In genomic region chr19:6482343-6482686, GRCh38 we compare ENCODE assay signal across 9 cellular contexts. TPM values are rescaled to one million over a fixed set of nuclear protein-coding genes. Genes with fewer than 3 reads are reported as not detected.
DNase-seq lines count a peak whose midpoint lies in the region; ATAC-seq lines count a peak whose summit lies in the region.
"Had no signal": no experiment of that assay in that cellular context is flagged by ENCODE, and none has a peak within 500 bp of the region (broad histone marks: within the 10 kb centered on the region; RNA-seq: fewer than 3 reads in every experiment).

No MANE protein-coding gene starts in this region.

- no peaks in the 10 kb centered on the region for H3K9me3 Mint-ChIP-seq in activated CD4-positive, alpha-beta T cell treated with anti-CD3 and anti-CD28 coated beads for 36 hours (ENCODE audit: low read depth)
- no peaks in the 10 kb centered on the region for H3K9me3 Mint-ChIP-seq in activated naive CD8-positive, alpha-beta T cell (ENCODE audit: low read depth)

- peak overlapping the region; percentile 96 for H3K27ac Mint-ChIP-seq in activated CD4-positive, alpha-beta T cell treated with anti-CD3 and anti-CD28 coated beads for 36 hours
- peak overlapping the region; percentile 97 for H3K27ac Mint-ChIP-seq in activated naive CD8-positive, alpha-beta T cell

- no peaks in the 10 kb centered on the region for H3K27me3 Mint-ChIP-seq in activated CD4-positive, alpha-beta T cell treated with anti-CD3 and anti-CD28 coated beads for 36 hours
- H3K27me3 Mint-ChIP-seq in activated naive CD8-positive, alpha-beta T cell, result no peaks in the 10 kb centered on the region

- peak overlapping the region; percentile 88 for H3K4me3 Mint-ChIP-seq in activated CD4-positive, alpha-beta T cell treated with anti-CD3 and anti-CD28 coated beads for 36 hours
- H3K4me3 Mint-ChIP-seq in activated naive CD8-positive, alpha-beta T cell, result peak overlapping the region; percentile 100

- H3K36me3 Mint-ChIP-seq in activated CD4-positive, alpha-beta T cell treated with anti-CD3 and anti-CD28 coated beads for 36 hours (ENCODE audit: low read depth), result peaks cover 2% of the 10 kb centered on the region
- no peaks in the 10 kb centered on the region for H3K36me3 Mint-ChIP-seq in activated naive CD8-positive, alpha-beta T cell

- DNase-seq in activated CD4-positive, alpha-beta T cell treated with anti-CD3 and anti-CD28 coated beads for 36 hours, result peak; percentile 66
- DNase-seq in activated CD4-positive, alpha-beta T cell treated with anti-CD3 and anti-CD28 coated beads for 1 hour, result no peak
- DNase-seq in stimulated activated naive CD8-positive, alpha-beta T cell treated with anti-CD3 and anti-CD28 coated beads, Interleukin-15, Interleukin-2, amounts not matched to agents 100 U/mL and 50 U/mL, for 24 hours, result peak; percentile 16
- DNase-seq in head of caudate nucleus, result no peak
- no peak for DNase-seq in DMS153 treated with DMSO at 0.1 percent for 48 hours (lab: John Stamatoyannopoulos, UW; ENCODE audit: unreplicated experiment)
- DNase-seq: NCI-H1436 treated with DMSO at 0.1 percent for 48 hours had no signal

- CTCF ChIA-PET in activated CD4-positive, alpha-beta T cell treated with anti-CD3 and anti-CD28 coated beads for 36 hours (lab: Charles Lee), result interaction anchor here (0.6 to 1.0 kb wide), 3 partner anchors 15 to 289 kb away, joined by 4 read pairs; partner anchors contain the start of gene TNFSF9

- intact Hi-C loops in activated CD4-positive, alpha-beta T cell treated with anti-CD3 and anti-CD28 coated beads for 36 hours (cut with DNase I, micrococcal nuclease), result loop anchor here (1.0 to 2.0 kb wide), 2 partner anchors 22 to 34 kb away; no protein-coding TSS in a partner anchor
- intact Hi-C loops in head of caudate nucleus (cut with DNase I), result no loop called here

- POLR2A ChIA-PET in activated CD4-positive, alpha-beta T cell treated with anti-CD3 and anti-CD28 coated beads for 36 hours (lab: Charles Lee), result interaction anchor here (0.7 kb wide), 2 partner anchors 55 to 58 kb away, joined by 3 to 4 read pairs; partner anchors contain the start of gene KHSRP

- H3K4me1 Mint-ChIP-seq in activated CD4-positive, alpha-beta T cell treated with anti-CD3 and anti-CD28 coated beads for 36 hours, result peaks cover 25% of the 10 kb centered on the region
- H3K4me1 Mint-ChIP-seq in activated naive CD8-positive, alpha-beta T cell (ENCODE audit: low read depth), result peaks cover 33% of the 10 kb centered on the region

- ATAC-seq in activated CD4-positive, alpha-beta T cell treated with anti-CD3 and anti-CD28 coated beads for 36 hours, result peak; percentile 61
- ATAC-seq in stimulated activated naive CD8-positive, alpha-beta T cell treated with anti-CD3 and anti-CD28 coated beads, Interleukin-15, Interleukin-2, amounts not matched to agents 100 U/mL and 50 U/mL, for 24 hours, result no peak

RNA-seq across cellular contexts. Expression of gene DENND1C, which starts 0.7 kb away (rescaled TPM):
- total RNA-seq in activated CD4-positive, alpha-beta T cell treated with anti-CD3 and anti-CD28 coated beads for 36 hours, result 10 to 100 TPM; 49.5 to 56.3 TPM
- total RNA-seq: fibroblast of villous mesenchyme, HT-29 had no signal

RNA-seq across cellular contexts. Expression of gene CRB3, which starts 18.2 kb away (rescaled TPM):
- total RNA-seq in activated CD4-positive, alpha-beta T cell treated with anti-CD3 and anti-CD28 coated beads for 36 hours, result 1 to 10 TPM; 1.2 to 1.8 TPM

RNA-seq across cellular contexts. Expression of gene TUBB4A, which starts 19.8 kb away (rescaled TPM):
- 1 to 10 TPM; 4.8 to 5.1 TPM for total RNA-seq in activated CD4-positive, alpha-beta T cell treated with anti-CD3 and anti-CD28 coated beads for 36 hours
- total RNA-seq: fibroblast of villous mesenchyme, HT-29 had no signal

RNA-seq across cellular contexts. Expression of gene SLC25A23, which starts 22.7 kb away (rescaled TPM):
- 10 to 100 TPM; 18.6 to 19.2 TPM for total RNA-seq in activated CD4-positive, alpha-beta T cell treated with anti-CD3 and anti-CD28 coated beads for 36 hours

RNA-seq across cellular contexts. Expression of gene TNFSF9, which starts 48.5 kb away (rescaled TPM):
- under 1 TPM; 0.49 to 0.57 TPM for total RNA-seq in activated CD4-positive, alpha-beta T cell treated with anti-CD3 and anti-CD28 coated beads for 36 hours
- total RNA-seq: fibroblast of villous mesenchyme had no signal

Comparison
In these comparisons a context has a peak if more than half of its experiments do, and no peak if none do; other contexts are left out.
1. DNase-seq: peak in activated CD4-positive, alpha-beta T cell treated with anti-CD3 and anti-CD28 coated beads for 36 hours (single experiment) and stimulated activated naive CD8-positive, alpha-beta T cell treated with anti-CD3 and anti-CD28 coated beads, Interleukin-15, Interleukin-2, amounts not matched to agents 100 U/mL and 50 U/mL, for 24 hours (single experiment); none in activated CD4-positive, alpha-beta T cell treated with anti-CD3 and anti-CD28 coated beads for 1 hour (single experiment), head of caudate nucleus (0 of 42) and DMS153 treated with DMSO at 0.1 percent for 48 hours (single experiment).